ENCODE assay signal across 8 cellular contexts in genomic region chr16:370443-370842, GRCh38. TPM values are rescaled to one million over a fixed set of nuclear protein-coding genes. Genes with fewer than 3 reads are reported as not detected.
DNase-seq lines count a peak whose midpoint lies in the region; ATAC-seq and TF ChIP-seq lines count a peak whose summit lies in the region.

Gene MRPL28 (minus strand): TSS chr16:370538. CDS start chr16:370218, 320 bp downstream.

- TF ChIP-seq POLR2A in adrenal gland (IDR thresholded peaks at IDR 0.05) = peak in 1 of 2 donors; percentile 30
- TF ChIP-seq POLR2A in heart left ventricle (IDR thresholded peaks at IDR 0.05) = peak in 1 of 2 donors; percentile 55

- DNase-seq in GM12864 (ENCODE audit: low read depth) (peak; percentile 85), NCI-H1694 (lab: John Stamatoyannopoulos, UW) (peak; percentile 80), adrenal gland (peak; percentile 93 to 98 (median 94)), heart left ventricle (peak; percentile 94 to 96 (median 95)), posterior cingulate gyrus (peak; percentile 88 to 99 (median 94)), type B pancreatic cell (ENCODE audit: extremely low spot score, unreplicated experiment) (peak; percentile 94)

- H3K27ac ChIP-seq in adrenal gland (peak within 1 kb of the TSS; percentile 3 to 61 (median 48)), heart left ventricle (peak within 1 kb of the TSS in 11 of 12 donors; percentile 31 to 86 (median 68))

- intact Hi-C loops in T-helper 1 cell treated with Interleukin-12 subunit alpha and Interleukin-12 subunit beta and Interleukin-4 antibody, amounts not matched to agents 30 ng/mL and 1 ng/mL, for 36 hours (cut with micrococcal nuclease) = loop anchor here (1.0 kb wide), 7 partner anchors 12 to 266 kb away; partner anchors contain the start of genes DECR2, FAM234A, LUC7L and METTL26
- intact Hi-C loops in adrenal gland (cut with DNase I) = no loop called here
- intact Hi-C loops in heart left ventricle (cut with DNase I) = no loop called here
- intact Hi-C loops in posterior cingulate gyrus (cut with DNase I) = no loop called here

- WGBS in adrenal gland, 4 donors = 0 to 2% (median 1%) methylated on average over 14 to 29 of the region's 30 CpGs
- 0 to 2% (median 1%) methylated on average over 18 to 30 of the region's 30 CpGs for WGBS in heart left ventricle, 4 donors

- H3K9me3 ChIP-seq in adrenal gland (replicated peaks in 1 of 3) (no peaks in the 10 kb centered on the region), heart left ventricle (no peaks in the 10 kb centered on the region)

- H3K27me3 Mint-ChIP-seq in type B pancreatic cell = no peaks in the 10 kb centered on the region

- no peaks in the 10 kb centered on the region for H3K9me3 Mint-ChIP-seq in type B pancreatic cell

- peaks cover 7% of the 10 kb centered on the region for H3K4me1 Mint-ChIP-seq in type B pancreatic cell (ENCODE audit: unreplicated experiment)

- H3K36me3 Mint-ChIP-seq in type B pancreatic cell = peaks cover 3% of the 10 kb centered on the region

- H3K4me3 Mint-ChIP-seq in type B pancreatic cell = peak within 1 kb of the TSS; percentile 89

- TF ChIP-seq CTCF in GM12864 (IDR thresholded peaks at IDR 0.05; ENCODE audit: low read depth, low read length, missing control alignments) (no peak), adrenal gland (IDR thresholded peaks at IDR 0.05) (no peak), heart left ventricle (IDR thresholded peaks at IDR 0.05) (no peak), type B pancreatic cell (conservative IDR thresholded peaks at IDR 0.05) (no peak)

- H3K4me1 ChIP-seq in adrenal gland (replicated peaks in 1 of 2) = peaks cover 6 to 13% of the 10 kb centered on the region in 2 donors
- peaks cover 3 to 22% (median 15%) of the 10 kb centered on the region in 12 donors for H3K4me1 ChIP-seq in heart left ventricle

- H3K27me3 ChIP-seq in adrenal gland (no peaks in the 10 kb centered on the region), heart left ventricle (no peaks in the 10 kb centered on the region)

- H3K4me3 ChIP-seq in GM12864 (ENCODE audit: low read depth, low read length) = peak within 1 kb of the TSS; percentile 55
- H3K4me3 ChIP-seq in adrenal gland = peak within 1 kb of the TSS in 2 of 4 donors; percentile 9 to 58
- peak within 1 kb of the TSS in 11 of 12 donors; percentile 28 to 61 (median 52) for H3K4me3 ChIP-seq in heart left ventricle

- peak; percentile 53 for ATAC-seq in HG02840 (IDR thresholded peaks at IDR 0.05; ENCODE audit: low FRiP score, unreplicated experiment)
- peak; percentile 90 to 98 (median 94) for ATAC-seq in heart left ventricle

- peak within 1 kb of the TSS; percentile 86 for H3K27ac Mint-ChIP-seq in type B pancreatic cell

- H3K36me3 ChIP-seq in adrenal gland (replicated peaks in 1 of 2) (peaks cover 0 to 61% of the 10 kb centered on the region in 2 donors), heart left ventricle (peaks cover 0 to 72% (median 48%) of the 10 kb centered on the region in 9 donors)

RNA-seq across cellular contexts. Expression of gene MRPL28, which starts in this region (rescaled TPM):
- 82.9 and 92.7 TPM in 2 replicates for total RNA-seq in T-helper 1 cell treated with Interleukin-12 subunit alpha and Interleukin-12 subunit beta and Interleukin-4 antibody, amounts not matched to agents 30 ng/mL and 1 ng/mL, for 36 hours
- total RNA-seq in adrenal gland = 100 to 1,000 TPM in 3 of 8 donors, 10 to 100 TPM in 5; 65.2 to 132 (median 81.4) TPM
- 100 to 1,000 TPM in 2 of 3 donors, 10 to 100 TPM in 1; 42.9 to 155 (median 123) TPM for polyA plus RNA-seq in adrenal gland
- total RNA-seq in heart left ventricle = 100 to 1,000 TPM in 2 of 9 donors, 10 to 100 TPM in 7; 66.3 to 126 (median 77.7) TPM
- polyA plus RNA-seq in heart left ventricle = 100 to 1,000 TPM; 135 to 157 TPM
- 69.6 and 75.3 TPM in 2 replicates for total RNA-seq in type B pancreatic cell (ENCODE audit: low replicate concordance)
